16 cellular contexts compared by ENCODE assay signal in genomic region chr4:28558871-28559270, GRCh38.
A peak's percentile ranks its signal among the peaks of the same experiment; 100 is the strongest.
DNase-seq lines count a peak whose midpoint lies in the region; ATAC-seq and TF ChIP-seq lines count a peak whose summit lies in the region.
"Had no signal": no experiment of that assay in that cellular context is flagged by ENCODE, and none has a peak within 500 bp of the region (broad histone marks: within the 10 kb centered on the region; RNA-seq: fewer than 3 reads in every experiment).

No MANE protein-coding gene starts in this region.

- no peaks in the 10 kb centered on the region for H3K79me2 ChIP-seq in smooth muscle cell (ENCODE audit: low read depth)

- no peaks in the 10 kb centered on the region for H3K4me1 ChIP-seq in smooth muscle cell (ENCODE audit: low read depth)
- H3K4me1 ChIP-seq: BE2C, Peyer's patch had no signal

- no peaks in the 10 kb centered on the region for H3K36me3 Mint-ChIP-seq in activated T-helper 1 cell treated with anti-CD3 and anti-CD28 coated beads, Interleukin-12 subunit alpha, Interleukin-12 subunit beta, Interleukin-2, Interleukin-4 antibody, amounts not matched to agents 30 ng/mL and 10 ng/mL and 1 ng/mL, durations not matched to agents 14 hours and 24 hours and 36 hours (ENCODE audit: low read depth)

- no peak for TF ChIP-seq CTCF in smooth muscle cell (IDR thresholded peaks at IDR 0.05; ENCODE audit: borderline replicate concordance, insufficient read depth, poor library complexity, severe bottlenecking)

- peak overlapping the region; percentile 51 for H3K27ac ChIP-seq in smooth muscle cell (ENCODE audit: low read depth)
- H3K27ac ChIP-seq: Peyer's patch had no signal

- no peaks in the 10 kb centered on the region for H4K20me1 ChIP-seq in smooth muscle cell (ENCODE audit: low read depth)

- no peaks in the 10 kb centered on the region for H3K27me3 ChIP-seq in smooth muscle cell (ENCODE audit: low read depth)
- H3K27me3 ChIP-seq: BE2C, Peyer's patch had no signal

- no peak for ATAC-seq in HG03469 (IDR thresholded peaks at IDR 0.05; ENCODE audit: unreplicated experiment)
- ATAC-seq: K562, Right ventricle myocardium inferior had no signal

- DNase-seq in M059J (ENCODE audit: low read depth) (peak; percentile 4), amniotic epithelial cell (ENCODE audit: low read depth) (peak; percentile 44), iris pigment epithelial cell (ENCODE audit: low read depth) (peak; percentile 33), smooth muscle cell (lab: John Stamatoyannopoulos, UW; ENCODE audit: unreplicated experiment) (no peak), hypothalamus (lab: John Stamatoyannopoulos, UW) (no peak)
- DNase-seq in activated T-helper 1 cell treated with anti-CD3 and anti-CD28 coated beads, Interleukin-12 subunit alpha, Interleukin-12 subunit beta, Interleukin-2, Interleukin-4 antibody, amounts not matched to agents 30 ng/mL and 10 ng/mL and 1 ng/mL, durations not matched to agents 14 hours and 24 hours and 36 hours (ENCODE audit: low spot score) = no peak
- DNase-seq: BE2C; CD4-positive, alpha-beta T cell; HCEC 1CT; NCI-H1436; NCI-H2081; NCI-H774; Peyer's patch had no signal

- H3K9me3 ChIP-seq in smooth muscle cell (replicated peaks; ENCODE audit: low read depth) = no peaks in the 10 kb centered on the region
- H3K9me3 ChIP-seq: BE2C, Peyer's patch had no signal

- H2AFZ ChIP-seq in smooth muscle cell (ENCODE audit: low read depth) = no peak overlapping the region

- H3K4me3 Mint-ChIP-seq in activated T-helper 1 cell treated with anti-CD3 and anti-CD28 coated beads, Interleukin-12 subunit alpha, Interleukin-12 subunit beta, Interleukin-2, Interleukin-4 antibody, amounts not matched to agents 30 ng/mL and 10 ng/mL and 1 ng/mL, durations not matched to agents 14 hours and 24 hours and 36 hours = no peak overlapping the region
- H3K4me3 Mint-ChIP-seq: CD4-positive, alpha-beta T cell had no signal

- no peak overlapping the region for H3K27ac Mint-ChIP-seq in activated T-helper 1 cell treated with anti-CD3 and anti-CD28 coated beads, Interleukin-12 subunit alpha, Interleukin-12 subunit beta, Interleukin-2, Interleukin-4 antibody, amounts not matched to agents 30 ng/mL and 10 ng/mL and 1 ng/mL, durations not matched to agents 14 hours and 24 hours and 36 hours
- H3K27ac Mint-ChIP-seq: CD4-positive, alpha-beta T cell had no signal

- intact Hi-C loops in activated T-helper 1 cell treated with anti-CD3 and anti-CD28 coated beads, Interleukin-12 subunit alpha, Interleukin-12 subunit beta, Interleukin-2, Interleukin-4 antibody, amounts not matched to agents 30 ng/mL and 10 ng/mL and 1 ng/mL, durations not matched to agents 14 hours and 24 hours and 36 hours (cut with micrococcal nuclease) = no loop called here

- H3K4me3 ChIP-seq in smooth muscle cell = no peak overlapping the region
- H3K4me3 ChIP-seq: K562, Peyer's patch had no signal

- no peaks in the 10 kb centered on the region for H3K27me3 Mint-ChIP-seq in activated T-helper 1 cell treated with anti-CD3 and anti-CD28 coated beads, Interleukin-12 subunit alpha, Interleukin-12 subunit beta, Interleukin-2, Interleukin-4 antibody, amounts not matched to agents 30 ng/mL and 10 ng/mL and 1 ng/mL, durations not matched to agents 14 hours and 24 hours and 36 hours (ENCODE audit: insufficient read depth)
- H3K27me3 Mint-ChIP-seq: CD4-positive, alpha-beta T cell had no signal

- H3K36me3 ChIP-seq in smooth muscle cell (ENCODE audit: low read depth) = no peaks in the 10 kb centered on the region
- H3K36me3 ChIP-seq: BE2C, Peyer's patch had no signal

- no peaks in the 10 kb centered on the region for H3K4me1 Mint-ChIP-seq in activated T-helper 1 cell treated with anti-CD3 and anti-CD28 coated beads, Interleukin-12 subunit alpha, Interleukin-12 subunit beta, Interleukin-2, Interleukin-4 antibody, amounts not matched to agents 30 ng/mL and 10 ng/mL and 1 ng/mL, durations not matched to agents 14 hours and 24 hours and 36 hours (ENCODE audit: low read depth)

- 20% methylated on average over 2 of the region's 2 CpGs for WGBS in smooth muscle cell (ENCODE audit: low lambda C conversion rate)

- H3F3A ChIP-seq in smooth muscle cell (ENCODE audit: low read depth) = no peaks in the 10 kb centered on the region

- H3K4me2 ChIP-seq in smooth muscle cell = peak overlapping the region; percentile 49

- H3K9me3 Mint-ChIP-seq in activated T-helper 1 cell treated with anti-CD3 and anti-CD28 coated beads, Interleukin-12 subunit alpha, Interleukin-12 subunit beta, Interleukin-2, Interleukin-4 antibody, amounts not matched to agents 30 ng/mL and 10 ng/mL and 1 ng/mL, durations not matched to agents 14 hours and 24 hours and 36 hours = peaks cover 19% of the 10 kb centered on the region

- H3K9ac ChIP-seq in smooth muscle cell (ENCODE audit: low read depth) = peak overlapping the region; percentile 29

Comparison
In these comparisons a context has a peak if more than half of its experiments do, and no peak if none do; other contexts are left out.
1. DNase-seq: peak in M059J (single experiment), amniotic epithelial cell (single experiment) and iris pigment epithelial cell (single experiment); none in smooth muscle cell (single experiment), activated T-helper 1 cell treated with anti-CD3 and anti-CD28 coated beads, Interleukin-12 subunit alpha, Interleukin-12 subunit beta, Interleukin-2, Interleukin-4 antibody, amounts not matched to agents 30 ng/mL and 10 ng/mL and 1 ng/mL, durations not matched to agents 14 hours and 24 hours and 36 hours (single experiment) and hypothalamus (0 of 51).